20 cellular contexts compared by ENCODE assay signal in genomic region chr12:122185079-122185478, GRCh38. TPM values are rescaled to one million over a fixed set of nuclear protein-coding genes. Genes with fewer than 3 reads are reported as not detected.
A peak's percentile ranks its signal among the peaks of the same experiment; 100 is the strongest.
DNase-seq lines count a peak whose midpoint lies in the region; ATAC-seq, FAIRE-seq and TF ChIP-seq lines count a peak whose summit lies in the region.
"Had no signal": no experiment of that assay in that cellular context is flagged by ENCODE, and none has a peak within 500 bp of the region (broad histone marks: within the 10 kb centered on the region; RNA-seq: fewer than 3 reads in every experiment).

No MANE protein-coding gene starts in this region.

- CTCF ChIA-PET in naive thymus-derived CD4-positive, alpha-beta T cell (lab: Charles Lee) = no interaction called here

- no peaks in the 10 kb centered on the region for H3K79me2 ChIP-seq in astrocyte (ENCODE audit: insufficient read depth, low read length)

- no peak for TF ChIP-seq CTCF in astrocyte (IDR thresholded peaks at IDR 0.05; ENCODE audit: insufficient read depth, low read depth, low read length)

- H2AFZ ChIP-seq in astrocyte (ENCODE audit: low read depth, low read length) = no peak overlapping the region
- H2AFZ ChIP-seq: PC-9 had no signal

- ATAC-seq in memory B cell (ENCODE audit: low read depth) (no peak), Right ventricle myocardium superior (ENCODE audit: poor library complexity) (no peak), HG03095 (IDR thresholded peaks at IDR 0.05; ENCODE audit: unreplicated experiment) (no peak)
- no peak for ATAC-seq in stimulated activated naive B cell treated with anti-CD40 and anti-IgM and Interleukin-4, amounts not matched to agents 10 μg/mL and 1 μg/mL and 100 μg/mL, for 72 hours (replicated peaks)
- ATAC-seq in naive thymus-derived CD4-positive, alpha-beta T cell = no peak

- no peak overlapping the region for H3K9ac ChIP-seq in astrocyte (ENCODE audit: low read length)

- H3K4me1 ChIP-seq in astrocyte (ENCODE audit: insufficient read depth, low read length) = peaks cover 5% of the 10 kb centered on the region
- peaks cover 0 to 3% of the 10 kb centered on the region in 2 donors for H3K4me1 ChIP-seq in naive thymus-derived CD4-positive, alpha-beta T cell (ENCODE audit: control insufficient read depth in 2 of 2, insufficient read depth in 2 of 2, low read length in 2 of 2)

- H3K27ac Mint-ChIP-seq in IgD-negative memory B cell (peak overlapping the region in 1 of 3 donors; percentile 96), astrocyte (ENCODE audit: unreplicated experiment) (no peak overlapping the region), memory B cell (peak overlapping the region; percentile 6)
- H3K27ac Mint-ChIP-seq in stimulated activated naive B cell treated with anti-CD40 and anti-IgM and Interleukin-4, amounts not matched to agents 10 μg/mL and 1 μg/mL and 100 μg/mL, for 72 hours = peak overlapping the region; percentile 88
- H3K27ac Mint-ChIP-seq in naive thymus-derived CD4-positive, alpha-beta T cell = peak overlapping the region in 1 of 9 donors; percentile 36
- H3K27ac Mint-ChIP-seq: H9 had no signal

- DNase-seq in astrocyte (ENCODE audit: low read depth) = no peak
- DNase-seq in memory B cell (ENCODE audit: low spot score in 2 of 2) = no peak
- no peak for DNase-seq in stimulated activated naive B cell treated with anti-CD40 and anti-IgM and Interleukin-4, amounts not matched to agents 10 μg/mL and 1 μg/mL and 100 μg/mL, for 72 hours
- DNase-seq in naive thymus-derived CD4-positive, alpha-beta T cell = no peak
- no peak for DNase-seq in Right ventricle myocardium superior
- DNase-seq: AML-193; CD4-positive, CD25-positive, alpha-beta regulatory T cell; COR-L47; H9; NCI-H1417; NCI-H187; NCI-H2107; NCI-H510A treated with DMSO at 0.1 percent for 48 hours; NCI-H774; PC-9; SJCRH30 had no signal

- H4K20me1 ChIP-seq in astrocyte (ENCODE audit: insufficient read depth, low read length) = no peaks in the 10 kb centered on the region

- H3K27ac ChIP-seq in astrocyte (ENCODE audit: low read depth, low read length) = no peak overlapping the region
- no peak overlapping the region for H3K27ac ChIP-seq in naive thymus-derived CD4-positive, alpha-beta T cell (ENCODE audit: low read depth, low read length)
- H3K27ac ChIP-seq: PC-9, SJCRH30 had no signal

- no peak overlapping the region for H3K4me2 ChIP-seq in astrocyte (ENCODE audit: low read length)
- H3K4me2 ChIP-seq: PC-9 had no signal

- FAIRE-seq in astrocyte (lab: Jason Lieb, UNC) = no peak

- no peaks in the 10 kb centered on the region for H3K27me3 ChIP-seq in astrocyte (ENCODE audit: insufficient read depth, low read length)
- no peaks in the 10 kb centered on the region for H3K27me3 ChIP-seq in naive thymus-derived CD4-positive, alpha-beta T cell (ENCODE audit: control insufficient read depth in 2 of 2, insufficient read depth in 2 of 2, low read length in 2 of 2)
- H3K27me3 ChIP-seq: SJCRH30 had no signal

- intact Hi-C loops in naive thymus-derived CD4-positive, alpha-beta T cell (cut with micrococcal nuclease) = no loop called here
- intact Hi-C loops in Right ventricle myocardium superior (cut with DNase I) = no loop called here

- peaks cover 11 to 16% (median 13%) of the 10 kb centered on the region in 3 donors for H3K4me1 Mint-ChIP-seq in IgD-negative memory B cell
- peaks cover 5% of the 10 kb centered on the region for H3K4me1 Mint-ChIP-seq in astrocyte (ENCODE audit: low read depth, unreplicated experiment)
- H3K4me1 Mint-ChIP-seq in memory B cell = peaks cover 12% of the 10 kb centered on the region
- peaks cover 14 to 31% of the 10 kb centered on the region in 2 donors for H3K4me1 Mint-ChIP-seq in stimulated activated naive B cell treated with anti-CD40 and anti-IgM and Interleukin-4, amounts not matched to agents 10 μg/mL and 1 μg/mL and 100 μg/mL, for 72 hours
- peaks cover 0 to 13% (median 5%) of the 10 kb centered on the region in 7 donors for H3K4me1 Mint-ChIP-seq in naive thymus-derived CD4-positive, alpha-beta T cell

- H3K36me3 ChIP-seq in astrocyte (ENCODE audit: insufficient read depth, low read length) = no peaks in the 10 kb centered on the region
- no peaks in the 10 kb centered on the region for H3K36me3 ChIP-seq in naive thymus-derived CD4-positive, alpha-beta T cell (ENCODE audit: control insufficient read depth in 2 of 3, insufficient read depth in 3 of 3, low read length in 3 of 3)
- H3K36me3 ChIP-seq: SJCRH30 had no signal

- peak overlapping the region in 3 of 4 donors; percentile 3 to 63 (median 50) for H3K4me3 Mint-ChIP-seq in IgD-negative memory B cell
- H3K4me3 Mint-ChIP-seq in astrocyte (ENCODE audit: unreplicated experiment) = peak overlapping the region; percentile 40
- H3K4me3 Mint-ChIP-seq in memory B cell = peak overlapping the region; percentile 58
- H3K4me3 Mint-ChIP-seq in stimulated activated naive B cell treated with anti-CD40 and anti-IgM and Interleukin-4, amounts not matched to agents 10 μg/mL and 1 μg/mL and 100 μg/mL, for 72 hours = no peak overlapping the region
- peak overlapping the region in 5 of 10 donors; percentile 20 to 80 (median 54) for H3K4me3 Mint-ChIP-seq in naive thymus-derived CD4-positive, alpha-beta T cell

- peaks cover 14% of the 10 kb centered on the region for H3K27me3 Mint-ChIP-seq in IgD-negative memory B cell
- H3K27me3 Mint-ChIP-seq in astrocyte (ENCODE audit: low read depth, unreplicated experiment) = peaks cover 17% of the 10 kb centered on the region
- H3K27me3 Mint-ChIP-seq in memory B cell = peaks cover 6% of the 10 kb centered on the region
- H3K27me3 Mint-ChIP-seq in stimulated activated naive B cell treated with anti-CD40 and anti-IgM and Interleukin-4, amounts not matched to agents 10 μg/mL and 1 μg/mL and 100 μg/mL, for 72 hours = peaks cover 0 to 3% of the 10 kb centered on the region in 2 donors
- peaks cover 0 to 26% (median 0%) of the 10 kb centered on the region in 5 donors for H3K27me3 Mint-ChIP-seq in naive thymus-derived CD4-positive, alpha-beta T cell

- H3K4me3 ChIP-seq in astrocyte (ENCODE audit: insufficient read depth, low read depth, low read length) = no peak overlapping the region
- H3K4me3 ChIP-seq in naive thymus-derived CD4-positive, alpha-beta T cell (ENCODE audit: low read length) = no peak overlapping the region
- H3K4me3 ChIP-seq: PC-9, SJCRH30 had no signal

- H3K36me3 Mint-ChIP-seq in IgD-negative memory B cell (no peaks in the 10 kb centered on the region), astrocyte (ENCODE audit: low read depth, unreplicated experiment) (no peaks in the 10 kb centered on the region), memory B cell (no peaks in the 10 kb centered on the region)
- H3K36me3 Mint-ChIP-seq in stimulated activated naive B cell treated with anti-CD40 and anti-IgM and Interleukin-4, amounts not matched to agents 10 μg/mL and 1 μg/mL and 100 μg/mL, for 72 hours = no peaks in the 10 kb centered on the region
- no peaks in the 10 kb centered on the region for H3K36me3 Mint-ChIP-seq in naive thymus-derived CD4-positive, alpha-beta T cell
- H3K36me3 Mint-ChIP-seq: CD4-positive, CD25-positive, alpha-beta regulatory T cell had no signal

- POLR2A ChIA-PET in naive thymus-derived CD4-positive, alpha-beta T cell (lab: Charles Lee) = no interaction called here

- no peaks in the 10 kb centered on the region for H3K9me3 ChIP-seq in astrocyte (ENCODE audit: insufficient read depth, low read depth, low read length)
- no peaks in the 10 kb centered on the region for H3K9me3 ChIP-seq in naive thymus-derived CD4-positive, alpha-beta T cell (ENCODE audit: control insufficient read depth in 2 of 3, low read length in 3 of 3)
- H3K9me3 ChIP-seq: SJCRH30 had no signal

- H3K9me3 Mint-ChIP-seq in IgD-negative memory B cell (no peaks in the 10 kb centered on the region), astrocyte (ENCODE audit: unreplicated experiment) (no peaks in the 10 kb centered on the region), memory B cell (no peaks in the 10 kb centered on the region)
- H3K9me3 Mint-ChIP-seq in stimulated activated naive B cell treated with anti-CD40 and anti-IgM and Interleukin-4, amounts not matched to agents 10 μg/mL and 1 μg/mL and 100 μg/mL, for 72 hours = no peaks in the 10 kb centered on the region
- H3K9me3 Mint-ChIP-seq in naive thymus-derived CD4-positive, alpha-beta T cell = no peaks in the 10 kb centered on the region
- H3K9me3 Mint-ChIP-seq: CD4-positive, CD25-positive, alpha-beta regulatory T cell; H9 had no signal

RNA-seq across cellular contexts. Expression of gene LRRC43, which starts 2.2 kb away (rescaled TPM):
- polyA plus RNA-seq in IgD-negative memory B cell = not detected
- 0.72 and 0.73 TPM in 2 replicates for total RNA-seq in astrocyte
- 1 to 10 TPM in 1 of 5 experiments, under 1 TPM in 2, not detected in 2; 0.34 to 2.3 (median 0.40) TPM for total RNA-seq in naive thymus-derived CD4-positive, alpha-beta T cell
- not detected for polyA plus RNA-seq in naive thymus-derived CD4-positive, alpha-beta T cell
- total RNA-seq in Right ventricle myocardium superior = 0.81 TPM
- total RNA-seq: CD4-positive, CD25-positive, alpha-beta regulatory T cell; M059J had no signal
- polyA plus RNA-seq: CD4-positive, CD25-positive, alpha-beta regulatory T cell had no signal

RNA-seq across cellular contexts. Expression of gene IL31, which starts 11.1 kb away (rescaled TPM):
- not detected for polyA plus RNA-seq in IgD-negative memory B cell
- total RNA-seq in astrocyte (not detected in 2 replicates), Right ventricle myocardium superior (not detected)
- total RNA-seq in naive thymus-derived CD4-positive, alpha-beta T cell = not detected
- not detected for polyA plus RNA-seq in naive thymus-derived CD4-positive, alpha-beta T cell
- total RNA-seq: CD4-positive, CD25-positive, alpha-beta regulatory T cell; Daoy; H9; M059J; PC-9; SJCRH30 had no signal
- polyA plus RNA-seq: CD4-positive, CD25-positive, alpha-beta regulatory T cell had no signal

RNA-seq across cellular contexts. Expression of gene B3GNT4, which starts 18.4 kb away (rescaled TPM):
- 0.29 TPM for polyA plus RNA-seq in IgD-negative memory B cell
- total RNA-seq in astrocyte (0.54 and 0.62 TPM in 2 replicates), Right ventricle myocardium superior (not detected)
- 1 to 10 TPM in 1 of 5 experiments, under 1 TPM in 2, not detected in 2; 0.54 to 1.1 (median 0.70) TPM for total RNA-seq in naive thymus-derived CD4-positive, alpha-beta T cell
- under 1 TPM; 0.15 to 0.34 TPM for polyA plus RNA-seq in naive thymus-derived CD4-positive, alpha-beta T cell
- total RNA-seq: CD4-positive, CD25-positive, alpha-beta regulatory T cell; Daoy had no signal

RNA-seq across cellular contexts. Expression of gene DIABLO, which starts 40.8 kb away (rescaled TPM):
- 51.0 TPM for polyA plus RNA-seq in IgD-negative memory B cell
- total RNA-seq in astrocyte = 87.6 and 91.6 TPM in 2 replicates
- 10 to 100 TPM; 41.3 to 94.1 (median 50.1) TPM for total RNA-seq in naive thymus-derived CD4-positive, alpha-beta T cell
- polyA plus RNA-seq in naive thymus-derived CD4-positive, alpha-beta T cell = 10 to 100 TPM; 58.3 to 68.3 TPM
- total RNA-seq in Right ventricle myocardium superior = 27.8 TPM

Comparison
In these comparisons a context has a peak if more than half of its experiments do, and no peak if none do; other contexts are left out.
1. H3K4me3 Mint-ChIP-seq: peak in IgD-negative memory B cell (3 of 4), astrocyte (single experiment) and memory B cell (single experiment); none in stimulated activated naive B cell treated with anti-CD40 and anti-IgM and Interleukin-4, amounts not matched to agents 10 μg/mL and 1 μg/mL and 100 μg/mL, for 72 hours (0 of 2).